Comparison of ENCODE assay signal across 18 cellular contexts in the genomic region with DNA sequence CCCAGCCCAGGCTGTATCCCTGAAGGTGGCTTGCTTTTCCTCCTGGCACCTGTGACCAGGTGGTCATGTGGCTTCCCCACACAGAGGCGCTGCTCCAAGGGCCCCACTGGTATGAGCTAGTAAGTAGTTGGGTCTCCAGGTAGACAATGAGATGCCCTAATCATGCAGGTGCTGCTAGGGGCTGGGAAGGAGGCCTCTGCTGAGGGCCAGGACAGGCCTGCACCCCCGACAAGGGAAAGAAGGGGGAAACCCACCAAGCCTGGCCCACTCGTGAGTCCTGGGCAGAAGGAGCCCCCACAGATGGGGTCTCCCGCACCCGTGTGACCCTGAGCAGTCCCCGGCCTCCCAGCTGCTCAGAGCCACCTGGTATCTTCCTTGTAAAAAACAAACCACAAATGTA.
"Had no signal": no experiment of that assay in that cellular context is flagged by ENCODE, and none has a peak within 500 bp of the region (broad histone marks: within the 10 kb centered on the region; RNA-seq: fewer than 3 reads in every experiment).

No MANE protein-coding gene starts in this region.

- H3K27me3 ChIP-seq: heart right ventricle, neural progenitor cell, upper lobe of right lung had no signal

- H3K27me3 Mint-ChIP-seq: activated CD4-positive, alpha-beta memory T cell treated with anti-CD3 and anti-CD28 coated beads, Interleukin-2, amount 10 ng/mL, durations not matched to agents 7 days and 5 days; activated CD4-positive, alpha-beta T cell treated with anti-CD3 and anti-CD28 coated beads, Interleukin-2, amount 10 ng/mL, durations not matched to agents 24 days and 14 days; naive B cell; progenitor cell of endocrine pancreas had no signal

- H3K9me3 ChIP-seq: heart right ventricle, lower lobe of right lung, thoracic aorta, upper lobe of right lung had no signal

- H3K4me3 ChIP-seq: coronary artery, heart right ventricle, lower lobe of right lung, neural progenitor cell, thoracic aorta, upper lobe of right lung had no signal

- H3K27ac Mint-ChIP-seq: activated CD4-positive, alpha-beta memory T cell treated with anti-CD3 and anti-CD28 coated beads, Interleukin-2, amount 10 ng/mL, durations not matched to agents 7 days and 5 days; activated CD4-positive, alpha-beta T cell treated with anti-CD3 and anti-CD28 coated beads, Interleukin-2, amount 10 ng/mL, durations not matched to agents 24 days and 14 days; neural progenitor cell; progenitor cell of endocrine pancreas had no signal

- H3K36me3 ChIP-seq: neural progenitor cell had no signal

- H3K36me3 Mint-ChIP-seq: naive B cell had no signal

- DNase-seq: activated CD4-positive, alpha-beta memory T cell treated with anti-CD3 and anti-CD28 coated beads, Interleukin-2, amount 10 ng/mL, durations not matched to agents 7 days and 5 days; activated CD4-positive, alpha-beta T cell treated with anti-CD3 and anti-CD28 coated beads, Interleukin-2, amount 10 ng/mL, durations not matched to agents 24 days and 14 days; activated naive CD4-positive, alpha-beta T cell treated with Interleukin-2 at 50 U/mL for 16 hours; activated T-cell treated with anti-CD3 and anti-CD28 coated beads, Interleukin-2, amount 50 U/mL, for 4 hours; cerebellar nuclear complex; heart right ventricle; lower lobe of right lung; naive B cell; stimulated activated CD4-positive, alpha-beta T cell treated with anti-CD3 and anti-CD28 coated beads, Interleukin-4, amount 100 ng/mL, for 1 hour; stimulated activated naive CD4-positive, alpha-beta T cell treated with Interleukin-2 at 50 U/mL for 16 hours; SW 1271; T-helper 2 cell; upper lobe of right lung had no signal

- H3K4me1 Mint-ChIP-seq: activated CD4-positive, alpha-beta memory T cell treated with anti-CD3 and anti-CD28 coated beads, Interleukin-2, amount 10 ng/mL, durations not matched to agents 7 days and 5 days; activated CD4-positive, alpha-beta T cell treated with anti-CD3 and anti-CD28 coated beads, Interleukin-2, amount 10 ng/mL, durations not matched to agents 24 days and 14 days had no signal

- H3K4me1 ChIP-seq: lower lobe of right lung, neural progenitor cell had no signal

- H3K27ac ChIP-seq: coronary artery, heart right ventricle, lower lobe of right lung, neural progenitor cell, thoracic aorta, upper lobe of right lung had no signal

- H3K4me3 Mint-ChIP-seq: activated CD4-positive, alpha-beta memory T cell treated with anti-CD3 and anti-CD28 coated beads, Interleukin-2, amount 10 ng/mL, durations not matched to agents 7 days and 5 days; activated CD4-positive, alpha-beta T cell treated with anti-CD3 and anti-CD28 coated beads, Interleukin-2, amount 10 ng/mL, durations not matched to agents 24 days and 14 days; activated T-cell treated with anti-CD3 and anti-CD28 coated beads, Interleukin-2, amount 50 U/mL, for 4 hours; neural progenitor cell had no signal

- ATAC-seq: activated CD4-positive, CD25-positive, alpha-beta regulatory T cell treated with anti-CD3 and anti-CD28 coated beads, Interleukin-2, amount 50 U/mL, for 24 hours; heart right ventricle; upper lobe of right lung had no signal

- H3K9me3 Mint-ChIP-seq: activated CD4-positive, alpha-beta memory T cell treated with anti-CD3 and anti-CD28 coated beads, Interleukin-2, amount 10 ng/mL, durations not matched to agents 7 days and 5 days; activated CD4-positive, alpha-beta T cell treated with anti-CD3 and anti-CD28 coated beads, Interleukin-2, amount 10 ng/mL, durations not matched to agents 24 days and 14 days; activated T-cell treated with anti-CD3 and anti-CD28 coated beads, Interleukin-2, amount 50 U/mL, for 4 hours; naive B cell had no signal
